8 cellular contexts compared by ENCODE assay signal in genomic region chr14:93183596-93184317, GRCh38. TPM values are rescaled to one million over a fixed set of nuclear protein-coding genes. Genes with fewer than 3 reads are reported as not detected.
DNase-seq lines count a peak whose midpoint lies in the region; ATAC-seq, FAIRE-seq and TF ChIP-seq lines count a peak whose summit lies in the region.

No MANE protein-coding gene starts in this region.

- DNase-seq in HFFc6 (no peak), bronchial epithelial cell (ENCODE audit: low read depth) (no peak), ecto neural progenitor cell (ENCODE audit: low spot score) (no peak), DMS153 (lab: John Stamatoyannopoulos, UW) (no peak), erythroblast (lab: John Stamatoyannopoulos, UW) (no peak)

- peaks cover 36% of the 10 kb centered on the region for H3K4me1 Mint-ChIP-seq in HFFc6 (ENCODE audit: low read depth)

- peak overlapping the region; percentile 93 for H3K4me3 Mint-ChIP-seq in HFFc6

- TF ChIP-seq POLR2A in erythroblast (IDR thresholded peaks at IDR 0.05; ENCODE audit: low read length) = no peak

- peaks cover 9% of the 10 kb centered on the region for H3K36me3 Mint-ChIP-seq in HFFc6 (ENCODE audit: low read depth)

- ATAC-seq in HG03460 (IDR thresholded peaks at IDR 0.05; ENCODE audit: unreplicated experiment) = no peak

- no peak overlapping the region for H3K27ac ChIP-seq in ACC112 (ENCODE audit: low read depth, low read length)
- peak overlapping the region; percentile 91 to 98 for H3K27ac ChIP-seq in mucosa of rectum (ENCODE audit: low read depth in 2 of 2, low read length in 2 of 2)

- H3K27me3 ChIP-seq in ACC112 (ENCODE audit: insufficient read depth, low read length) (no peaks in the 10 kb centered on the region), bronchial epithelial cell (ENCODE audit: control insufficient read depth, insufficient read depth, low read length) (no peaks in the 10 kb centered on the region), mucosa of rectum (ENCODE audit: control insufficient read depth in 2 of 2, insufficient read depth in 2 of 2, low read length in 2 of 2) (no peaks in the 10 kb centered on the region)

- FAIRE-seq in bronchial epithelial cell (lab: Jason Lieb, UNC) = no peak

- H3K36me3 ChIP-seq in ACC112 (ENCODE audit: insufficient read depth, low read length) (no peaks in the 10 kb centered on the region), bronchial epithelial cell (ENCODE audit: control insufficient read depth, insufficient read depth, low read length) (peaks cover 4% of the 10 kb centered on the region), mucosa of rectum (ENCODE audit: control insufficient read depth in 2 of 2, insufficient read depth in 2 of 2, low read length in 2 of 2) (peaks cover 7 to 17% of the 10 kb centered on the region in 2 donors)

- peaks cover 8% of the 10 kb centered on the region for H3K4me1 ChIP-seq in ACC112 (ENCODE audit: control insufficient read depth, insufficient read depth, low read length, unreplicated experiment)
- peaks cover 13 to 20% of the 10 kb centered on the region in 2 donors for H3K4me1 ChIP-seq in mucosa of rectum (ENCODE audit: control insufficient read depth in 2 of 2, insufficient read depth in 2 of 2, low read length in 2 of 2)

- no peaks in the 10 kb centered on the region for H3K27me3 Mint-ChIP-seq in HFFc6 (ENCODE audit: insufficient read depth)

- H3K9me3 ChIP-seq in mucosa of rectum (ENCODE audit: control insufficient read depth in 2 of 2, low read length in 2 of 2) = no peaks in the 10 kb centered on the region

- H2AFZ ChIP-seq in ACC112 (ENCODE audit: low read length, unreplicated experiment) = peak overlapping the region; percentile 92

- no peak for TF ChIP-seq CTCF in HFFc6 (IDR thresholded peaks at IDR 0.05)
- no peak for TF ChIP-seq CTCF in bronchial epithelial cell (IDR thresholded peaks at IDR 0.05; ENCODE audit: insufficient read depth, low read length, severe bottlenecking)

- no peaks in the 10 kb centered on the region for H3K9me3 Mint-ChIP-seq in HFFc6

- peak overlapping the region; percentile 100 for H3K4me3 ChIP-seq in ACC112 (ENCODE audit: low read depth, low read length)
- peak overlapping the region; percentile 81 for H3K4me3 ChIP-seq in bronchial epithelial cell (ENCODE audit: low read depth, low read length)
- H3K4me3 ChIP-seq in mucosa of rectum (ENCODE audit: low read length in 2 of 2) = peak overlapping the region; percentile 76 to 91

- H3K27ac Mint-ChIP-seq in HFFc6 = peak overlapping the region; percentile 71

- H3K79me2 ChIP-seq in ACC112 (ENCODE audit: control insufficient read depth, insufficient read depth, low read length, unreplicated experiment) = peaks cover 17% of the 10 kb centered on the region

- H3K9ac ChIP-seq in mucosa of rectum (ENCODE audit: low read depth in 1 of 2, low read length in 2 of 2) = peak overlapping the region; percentile 87 to 94

RNA-seq across cellular contexts. Expression of gene MOAP1, which starts 0.9 kb away (rescaled TPM):
- 10 to 100 TPM; 12.2 to 20.4 (median 14.2) TPM for total RNA-seq in HFFc6 (2021; fragmentation: NEBNext Ultra II Directional; extraction: Animal tissue kit (Norgen Biotek cat#: 25700))
- total RNA-seq in bronchial epithelial cell = 15.8 and 17.2 TPM in 2 replicates

RNA-seq across cellular contexts. Expression of gene LYSET, which starts 1.4 kb away (rescaled TPM):
- total RNA-seq in HFFc6 (2021; fragmentation: NEBNext Ultra II Directional; extraction: Animal tissue kit (Norgen Biotek cat#: 25700)) = 10 to 100 TPM; 10.7 to 14.5 (median 12.8) TPM
- total RNA-seq in bronchial epithelial cell = 11.3 and 14.7 TPM in 2 replicates

RNA-seq across cellular contexts. Expression of gene GON7, which starts 23.1 kb away (rescaled TPM):
- 10 to 100 TPM in 1 of 6 experiments, 1 to 10 TPM in 5; 7.9 to 10.1 (median 9.1) TPM for total RNA-seq in HFFc6 (2021; fragmentation: NEBNext Ultra II Directional; extraction: Animal tissue kit (Norgen Biotek cat#: 25700))
- 11.6 and 14.5 TPM in 2 replicates for total RNA-seq in bronchial epithelial cell

RNA-seq across cellular contexts. Expression of gene UBR7, which starts 23.3 kb away (rescaled TPM):
- 10 to 100 TPM; 15.3 to 23.6 (median 21.8) TPM for total RNA-seq in HFFc6 (2021; fragmentation: NEBNext Ultra II Directional; extraction: Animal tissue kit (Norgen Biotek cat#: 25700))
- total RNA-seq in bronchial epithelial cell = 7.9 and 20.7 TPM in 2 replicates
